In the genomic region with DNA sequence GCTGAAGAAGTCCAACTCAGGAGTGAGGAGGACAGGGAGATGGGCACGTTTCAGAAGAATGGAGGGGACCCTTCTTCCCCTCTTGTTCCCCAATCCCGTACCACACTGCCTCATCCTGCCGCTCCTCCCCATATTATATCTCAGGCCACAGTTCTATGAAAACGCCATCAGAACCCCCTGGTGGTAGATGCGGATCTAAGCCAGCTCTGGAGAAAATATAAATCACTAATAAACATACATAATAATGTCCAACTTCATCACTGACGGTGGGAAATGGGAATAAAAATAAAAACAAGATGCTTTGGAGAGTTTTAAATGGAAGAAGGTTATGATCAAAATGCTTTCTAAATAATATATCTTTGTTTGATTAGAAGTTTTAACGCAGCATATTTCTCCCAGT, we compare ENCODE assay signal across 22 cellular contexts.
"Had no signal": no experiment of that assay in that cellular context is flagged by ENCODE, and none has a peak within 500 bp of the region (broad histone marks: within the 10 kb centered on the region; RNA-seq: fewer than 3 reads in every experiment).

No MANE protein-coding gene starts in this region.

- H3K4me1 Mint-ChIP-seq: activated CD4-positive, alpha-beta T cell treated with anti-CD3 and anti-CD28 coated beads, Interleukin-2, amount 10 ng/mL, durations not matched to agents 7 days and 5 days; activated naive CD4-positive, alpha-beta T cell treated with anti-CD3 and anti-CD28 coated beads, Interleukin-2, amount 10 ng/mL, durations not matched to agents 7 days and 5 days; central memory CD8-positive, alpha-beta T cell; nephron had no signal

- DNase-seq: activated CD4-positive, alpha-beta T cell treated with anti-CD3 and anti-CD28 coated beads, Interleukin-2, amount 10 ng/mL, durations not matched to agents 7 days and 5 days; activated CD8-positive, alpha-beta memory T cell treated with anti-CD3 and anti-CD28 coated beads, Interleukin-2, amount 50 U/mL, for 4 hours; activated CD8-positive, alpha-beta T cell treated with anti-CD3 and anti-CD28 coated beads, Interleukin-2, amount 10 ng/mL, durations not matched to agents 7 days and 5 days; activated effector memory CD4-positive, alpha-beta T cell treated with Interleukin-2 at 50 U/mL for 16 hours; activated naive CD4-positive, alpha-beta T cell treated with anti-CD3 and anti-CD28 coated beads, Interleukin-2, amount 10 ng/mL, durations not matched to agents 7 days and 5 days; activated T-cell treated with anti-CD3 and anti-CD28 coated beads, Interleukin-2, amount 50 U/mL, for 4 hours; aorta; brain microvascular endothelial cell; gastrocnemius medialis; head of caudate nucleus; midbrain; stimulated activated CD4-positive, alpha-beta T cell treated with anti-CD3 and anti-CD28 coated beads, Interleukin-2, amount 100 ng/mL, for 24 hours; stimulated activated naive CD8-positive, alpha-beta T cell treated with anti-CD3 and anti-CD28 coated beads, Interleukin-15, Interleukin-2, amounts not matched to agents 100 U/mL and 50 U/mL, for 24 hours; substantia nigra; T1000; tibial artery; uterus had no signal

- H3K4me3 Mint-ChIP-seq: activated CD4-positive, alpha-beta T cell treated with anti-CD3 and anti-CD28 coated beads, Interleukin-2, amount 10 ng/mL, durations not matched to agents 7 days and 5 days; activated CD8-positive, alpha-beta T cell treated with anti-CD3 and anti-CD28 coated beads, Interleukin-2, amount 10 ng/mL, durations not matched to agents 7 days and 5 days; activated naive CD4-positive, alpha-beta T cell treated with anti-CD3 and anti-CD28 coated beads, Interleukin-2, amount 10 ng/mL, durations not matched to agents 7 days and 5 days; activated T-cell treated with anti-CD3 and anti-CD28 coated beads, Interleukin-2, amount 50 U/mL, for 4 hours; central memory CD8-positive, alpha-beta T cell; nephron had no signal

- H3K36me3 Mint-ChIP-seq: activated naive CD4-positive, alpha-beta T cell treated with anti-CD3 and anti-CD28 coated beads, Interleukin-2, amount 10 ng/mL, durations not matched to agents 7 days and 5 days had no signal

- H3K9me3 Mint-ChIP-seq: activated CD4-positive, alpha-beta T cell treated with anti-CD3 and anti-CD28 coated beads, Interleukin-2, amount 10 ng/mL, durations not matched to agents 7 days and 5 days; activated naive CD4-positive, alpha-beta T cell treated with anti-CD3 and anti-CD28 coated beads, Interleukin-2, amount 10 ng/mL, durations not matched to agents 7 days and 5 days; activated T-cell treated with anti-CD3 and anti-CD28 coated beads, Interleukin-2, amount 50 U/mL, for 4 hours; central memory CD8-positive, alpha-beta T cell; nephron had no signal

- ATAC-seq: activated CD4-positive, CD25-positive, alpha-beta regulatory T cell treated with anti-CD3 and anti-CD28 coated beads, Interleukin-2, amount 50 U/mL, for 24 hours; activated CD8-positive, alpha-beta T cell treated with anti-CD3 and anti-CD28 coated beads, Interleukin-2, amount 10 ng/mL, durations not matched to agents 7 days and 5 days; activated T-cell treated with anti-CD3 and anti-CD28 coated beads, Interleukin-2, amount 50 U/mL, for 4 hours; stimulated activated naive CD8-positive, alpha-beta T cell treated with anti-CD3 and anti-CD28 coated beads, Interleukin-15, Interleukin-2, amounts not matched to agents 100 U/mL and 50 U/mL, for 24 hours had no signal

- H3K27ac ChIP-seq: brain microvascular endothelial cell, coronary artery, right atrium auricular region, tibial artery, uterus had no signal

- H3K27me3 Mint-ChIP-seq: activated CD4-positive, alpha-beta T cell treated with anti-CD3 and anti-CD28 coated beads, Interleukin-2, amount 10 ng/mL, durations not matched to agents 7 days and 5 days; activated naive CD4-positive, alpha-beta T cell treated with anti-CD3 and anti-CD28 coated beads, Interleukin-2, amount 10 ng/mL, durations not matched to agents 7 days and 5 days had no signal

- H3K27ac Mint-ChIP-seq: activated CD4-positive, alpha-beta T cell treated with anti-CD3 and anti-CD28 coated beads, Interleukin-2, amount 10 ng/mL, durations not matched to agents 7 days and 5 days; activated CD8-positive, alpha-beta T cell treated with anti-CD3 and anti-CD28 coated beads, Interleukin-2, amount 10 ng/mL, durations not matched to agents 7 days and 5 days; activated naive CD4-positive, alpha-beta T cell treated with anti-CD3 and anti-CD28 coated beads, Interleukin-2, amount 10 ng/mL, durations not matched to agents 7 days and 5 days; nephron had no signal
